In genomic region chr2:71101656-71102055, GRCh38 we compare ENCODE assay signal across 12 cellular contexts. TPM values are rescaled to one million over a fixed set of nuclear protein-coding genes. Genes with fewer than 3 reads are reported as not detected.
DNase-seq lines count a peak whose midpoint lies in the region; ATAC-seq and TF ChIP-seq lines count a peak whose summit lies in the region.
"Had no signal": no experiment of that assay in that cellular context is flagged by ENCODE, and none has a peak within 500 bp of the region (broad histone marks: within the 10 kb centered on the region; RNA-seq: fewer than 3 reads in every experiment).

No MANE protein-coding gene starts in this region.

- no peak for TF ChIP-seq CTCF in GM23338 (conservative IDR thresholded peaks at IDR 0.05; ENCODE audit: low read depth in 2 of 2)
- TF ChIP-seq CTCF in RWPE1 (conservative IDR thresholded peaks at IDR 0.05; ENCODE audit: low read depth) = no peak

- no peaks in the 10 kb centered on the region for H3K27me3 ChIP-seq in GM23338 (ENCODE audit: insufficient read depth)

- ATAC-seq in GM23338 (no peak), left cardiac atrium (no peak)
- no peak for ATAC-seq in activated naive CD8-positive, alpha-beta T cell treated with anti-CD3 and anti-CD28 coated beads, Interleukin-2, amount 50 U/mL, for 24 hours
- ATAC-seq: activated CD4-positive, alpha-beta T cell treated with anti-CD3 and anti-CD28 coated beads for 36 hours had no signal

- H3K36me3 ChIP-seq in GM23338 (ENCODE audit: insufficient read depth) = no peaks in the 10 kb centered on the region
- H3K36me3 ChIP-seq: SJSA1 had no signal

- no peak overlapping the region for H3K27ac ChIP-seq in GM23338 (ENCODE audit: low read depth)
- peak overlapping the region; percentile 84 for H3K27ac ChIP-seq in RWPE1
- H3K27ac ChIP-seq: SJSA1 had no signal

- peaks cover 3% of the 10 kb centered on the region; the same call in 1 of the 2 replicates for H3K9me2 ChIP-seq in GM23338 (ENCODE audit: insufficient read depth)

- no peak overlapping the region for H3K27ac Mint-ChIP-seq in GM23338
- H3K27ac Mint-ChIP-seq in activated naive CD8-positive, alpha-beta T cell treated with anti-CD3 and anti-CD28 coated beads, Interleukin-2, amount 50 U/mL, for 24 hours = no peak overlapping the region
- H3K27ac Mint-ChIP-seq: activated CD4-positive, alpha-beta T cell treated with anti-CD3 and anti-CD28 coated beads for 36 hours had no signal

- H3K79me2 ChIP-seq in GM23338 (replicated peaks; ENCODE audit: insufficient read depth) = no peaks in the 10 kb centered on the region

- 0 out of 2 replicates have a peak, but pooled peaks cover 4% of the 10 kb centered on the region for H3F3A ChIP-seq in GM23338 (replicated peaks; ENCODE audit: low read depth)

- H3K9me3 Mint-ChIP-seq in GM23338 = peaks cover 18% of the 10 kb centered on the region
- H3K9me3 Mint-ChIP-seq in activated naive CD8-positive, alpha-beta T cell treated with anti-CD3 and anti-CD28 coated beads, Interleukin-2, amount 50 U/mL, for 24 hours = peaks cover 4% of the 10 kb centered on the region

- peak overlapping the region; percentile 61; the same call in 1 of the 2 replicates for H2AFZ ChIP-seq in GM23338

- H3K4me3 Mint-ChIP-seq in GM23338 = no peak overlapping the region
- no peak overlapping the region for H3K4me3 Mint-ChIP-seq in activated naive CD8-positive, alpha-beta T cell treated with anti-CD3 and anti-CD28 coated beads, Interleukin-2, amount 50 U/mL, for 24 hours
- H3K4me3 Mint-ChIP-seq: activated CD4-positive, alpha-beta T cell treated with anti-CD3 and anti-CD28 coated beads for 36 hours; neural crest cell had no signal

- no peaks in the 10 kb centered on the region for H4K20me1 ChIP-seq in GM23338 (replicated peaks; ENCODE audit: insufficient read depth)

- DNase-seq in GM23338 (ENCODE audit: low spot score) = no peak
- DNase-seq in RWPE1 (ENCODE audit: low spot score) = peak; percentile 54
- peak; percentile 29 for DNase-seq in fibroblast of gingiva (ENCODE audit: low read depth)
- peak; percentile 78 for DNase-seq in skeletal muscle cell (ENCODE audit: low read depth)
- DNase-seq in activated naive CD8-positive, alpha-beta T cell treated with anti-CD3 and anti-CD28 coated beads, Interleukin-2, amount 50 U/mL, for 24 hours = no peak
- DNase-seq in DMS79 treated with DMSO at 0.1 percent for 48 hours (lab: John Stamatoyannopoulos, UW) = no peak
- DNase-seq in left cardiac atrium = no peak
- DNase-seq: activated CD4-positive, alpha-beta T cell treated with anti-CD3 and anti-CD28 coated beads for 36 hours; activated naive CD4-positive, alpha-beta T cell treated with Interleukin-2 at 50 U/mL for 16 hours; stimulated activated CD4-positive, alpha-beta T cell treated with anti-CD3 and anti-CD28 coated beads, Interleukin-4, amount 100 ng/mL, for 4 hours had no signal

- peaks cover 5% of the 10 kb centered on the region for H3K4me1 ChIP-seq in GM23338 (ENCODE audit: insufficient read depth)

- POLR2A ChIA-PET in RWPE1 (lab: Yijun Ruan, JAX; ENCODE audit: low non-redundant PET) = no interaction called here

- no peak overlapping the region for H3K4me3 ChIP-seq in GM23338
- H3K4me3 ChIP-seq in skeletal muscle cell (ENCODE audit: low read depth, low read length) = no peak overlapping the region
- H3K4me3 ChIP-seq: SJSA1 had no signal

- intact Hi-C loops in left cardiac atrium (cut with DNase I) = no loop called here

- H3K4me2 ChIP-seq in GM23338 = no peak overlapping the region

- H3K4me1 Mint-ChIP-seq in GM23338 = peaks cover 14% of the 10 kb centered on the region
- H3K4me1 Mint-ChIP-seq in activated naive CD8-positive, alpha-beta T cell treated with anti-CD3 and anti-CD28 coated beads, Interleukin-2, amount 50 U/mL, for 24 hours = no peaks in the 10 kb centered on the region
- H3K4me1 Mint-ChIP-seq: activated CD4-positive, alpha-beta T cell treated with anti-CD3 and anti-CD28 coated beads for 36 hours had no signal

- no peaks in the 10 kb centered on the region for H3K27me3 Mint-ChIP-seq in GM23338 (ENCODE audit: insufficient read depth, low read depth, poor library complexity)
- H3K27me3 Mint-ChIP-seq in activated naive CD8-positive, alpha-beta T cell treated with anti-CD3 and anti-CD28 coated beads, Interleukin-2, amount 50 U/mL, for 24 hours = peaks cover 4% of the 10 kb centered on the region
- H3K27me3 Mint-ChIP-seq: activated CD4-positive, alpha-beta T cell treated with anti-CD3 and anti-CD28 coated beads for 36 hours had no signal

- CTCF ChIA-PET in RWPE1 (lab: Yijun Ruan, JAX) = interaction anchor here (1.3 kb wide), 1 partner anchor 55 kb away, joined by 3 read pairs; no protein-coding TSS in a partner anchor

- peaks cover 5% of the 10 kb centered on the region; the same call in 1 of the 3 replicates for H3K36me3 Mint-ChIP-seq in GM23338 (ENCODE audit: low read depth)
- no peaks in the 10 kb centered on the region for H3K36me3 Mint-ChIP-seq in activated naive CD8-positive, alpha-beta T cell treated with anti-CD3 and anti-CD28 coated beads, Interleukin-2, amount 50 U/mL, for 24 hours (ENCODE audit: low read depth)

TF ChIP-seq in GM23338, 12 proteins besides CTCF, POLR2A, EP300 and RAD21:
- TF ChIP-seq REST (IDR thresholded peaks at IDR 0.05; ENCODE audit: unreplicated experiment) = no peak
- TF ChIP-seq JUNB (IDR thresholded peaks at IDR 0.05; ENCODE audit: unreplicated experiment) = no peak
- TF ChIP-seq EZH2phosphoT487 (IDR thresholded peaks at IDR 0.05; ENCODE audit: unreplicated experiment) = no peak
- no peak for TF ChIP-seq CREB1 (CRISPR knock-in tag; IDR thresholded peaks at IDR 0.05; ENCODE audit: low read depth)
- TF ChIP-seq ZNF114 (CRISPR knock-in tag; IDR thresholded peaks at IDR 0.05) = no peak
- TF ChIP-seq NANOG (IDR thresholded peaks at IDR 0.05; ENCODE audit: borderline replicate concordance) = no peak

RNA-seq across cellular contexts. Expression of gene MCEE, which starts 28.4 kb away (rescaled TPM):
- total RNA-seq in GM23338 (2014; rRNA removed; shearing (Covaris generic)) = 8.4 and 9.9 TPM in 2 replicates
- polyA plus RNA-seq in GM23338 (2016; fragmentation: Nextera tagmentation; extraction: Ambion mirVana) = 26.2 and 31.1 TPM in 2 replicates
- total RNA-seq in left cardiac atrium = 10 to 100 TPM; 26.6 to 31.7 TPM

RNA-seq across cellular contexts. Expression of gene MPHOSPH10, which starts 28.8 kb away (rescaled TPM):
- total RNA-seq in GM23338 (2014; rRNA removed; shearing (Covaris generic)) = 23.8 and 24.9 TPM in 2 replicates
- 53.7 and 64.8 TPM in 2 replicates for polyA plus RNA-seq in GM23338 (2016; fragmentation: Nextera tagmentation; extraction: Ambion mirVana)
- 10 to 100 TPM; 18.3 to 29.6 TPM for total RNA-seq in left cardiac atrium

RNA-seq across cellular contexts. Expression of gene NAGK, which starts 33.2 kb away (rescaled TPM):
- total RNA-seq in GM23338 (2014; rRNA removed; shearing (Covaris generic)) = 24.3 and 55.6 TPM in 2 replicates
- polyA plus RNA-seq in GM23338 (2016; fragmentation: Nextera tagmentation; extraction: Ambion mirVana) = 47.0 and 48.0 TPM in 2 replicates
- 10 to 100 TPM; 54.5 to 66.4 TPM for total RNA-seq in left cardiac atrium

Comparison
In these comparisons a context has a peak if more than half of its experiments do, and no peak if none do; other contexts are left out.
1. DNase-seq: peak in RWPE1 (single experiment), fibroblast of gingiva (single experiment) and skeletal muscle cell (single experiment); none in GM23338 (single experiment), activated naive CD8-positive, alpha-beta T cell treated with anti-CD3 and anti-CD28 coated beads, Interleukin-2, amount 50 U/mL, for 24 hours (single experiment), DMS79 treated with DMSO at 0.1 percent for 48 hours (single experiment) and left cardiac atrium (single experiment).